Comparison of ENCODE assay signal across 23 cellular contexts in the genomic region with DNA sequence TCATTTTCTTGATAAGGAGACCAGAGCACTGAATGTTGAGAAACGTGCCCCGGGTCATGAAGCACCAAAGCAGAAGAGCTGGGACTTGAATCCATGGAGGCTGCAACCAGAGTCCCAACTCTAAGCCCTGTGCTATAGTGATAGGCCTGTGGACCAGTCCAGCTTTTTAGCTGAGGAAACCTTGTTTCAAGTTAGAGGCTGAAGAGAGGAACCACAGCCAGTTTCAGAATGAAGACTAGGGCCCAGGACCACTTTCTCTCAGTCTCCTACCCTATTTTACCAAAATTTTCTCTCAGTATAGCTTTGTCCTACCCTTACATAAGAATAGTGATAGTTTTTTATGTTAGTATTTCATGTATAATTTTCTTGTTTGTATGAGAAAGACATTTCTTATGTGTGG. TPM values are rescaled to one million over a fixed set of nuclear protein-coding genes. Genes with fewer than 3 reads are reported as not detected.
A peak's percentile ranks its signal among the peaks of the same experiment; 100 is the strongest.
DNase-seq lines count a peak whose midpoint lies in the region; ATAC-seq and TF ChIP-seq lines count a peak whose summit lies in the region.
"Had no signal": no experiment of that assay in that cellular context is flagged by ENCODE, and none has a peak within 500 bp of the region (broad histone marks: within the 10 kb centered on the region; RNA-seq: fewer than 3 reads in every experiment).

No MANE protein-coding gene starts in this region.

- no peak for TF ChIP-seq EP300 in stomach (IDR thresholded peaks at IDR 0.05)

- H2BK5ac ChIP-seq in mesenchymal stem cell (ENCODE audit: low read depth, low read length, poor library complexity, severe bottlenecking) = no peak overlapping the region

- no peaks in the 10 kb centered on the region for H3K27me3 ChIP-seq in BLaER1
- no peaks in the 10 kb centered on the region for H3K27me3 ChIP-seq in stomach
- no peaks in the 10 kb centered on the region for H3K27me3 ChIP-seq in mesenchymal stem cell (ENCODE audit: control insufficient read depth in 1 of 2, insufficient read depth in 1 of 2, low read length in 2 of 2)

- H3K23ac ChIP-seq in mesenchymal stem cell (ENCODE audit: low read length in 2 of 2) = no peak overlapping the region

- no peak overlapping the region for H2AFZ ChIP-seq in mesenchymal stem cell (ENCODE audit: low read depth, low read length)

- H2BK120ac ChIP-seq in mesenchymal stem cell (ENCODE audit: low read depth, low read length) = no peak overlapping the region

- no peak for TF ChIP-seq CTCF in stomach (IDR thresholded peaks at IDR 0.05)

- H3K4me1 ChIP-seq in BLaER1 (peaks cover 21% of the 10 kb centered on the region), stomach (peaks cover 0 to 4% (median 0%) of the 10 kb centered on the region in 4 donors), mesenchymal stem cell (ENCODE audit: control insufficient read depth, insufficient read depth, low read depth, low read length) (no peaks in the 10 kb centered on the region)
- H3K4me1 ChIP-seq: Caco-2 had no signal

- DNase-seq in NCI-H1105 treated with DMSO at 0.1 percent for 48 hours (lab: John Stamatoyannopoulos, UW) (no peak), stomach (no peak), mesenchymal stem cell (no peak), left ventricle myocardium superior (no peak)
- DNase-seq: 8988T, Caco-2, DMS53, H7, MM.1S, NCI-H1417, NCI-H2029, NCI-H2171 treated with DMSO at 0.1 percent for 48 hours, NCI-H510A, NCI-H82, T-cell, T1000 had no signal

- H4K8ac ChIP-seq in mesenchymal stem cell (ENCODE audit: low read length) = no peak overlapping the region

- no peak overlapping the region for H3K14ac ChIP-seq in mesenchymal stem cell (ENCODE audit: low read length in 2 of 2)

- 84 to 96% (median 87%) methylated on average over 2 of the region's 2 CpGs for whole genome bisulfite sequencing in stomach, 5 donors
- WGBS in mesenchymal stem cell = 95% methylated on average over 2 of the region's 2 CpGs

- no peak for TF ChIP-seq POLR2A in stomach (IDR thresholded peaks at IDR 0.05)

- no peaks in the 10 kb centered on the region for H4K20me1 ChIP-seq in BLaER1

- H3K9ac ChIP-seq in BLaER1 = no peak overlapping the region
- H3K9ac ChIP-seq in mesenchymal stem cell (ENCODE audit: low read length) = no peak overlapping the region

- intact Hi-C loops in stomach (cut with DNase I; ENCODE audit: low total_unique reads) = no loop called here
- intact Hi-C loops in left ventricle myocardium superior (cut with micrococcal nuclease) = no loop called here

- no peak overlapping the region for H3K4ac ChIP-seq in mesenchymal stem cell (ENCODE audit: low read depth in 1 of 2, low read length in 2 of 2)

- H3K4me2 ChIP-seq in BLaER1 (peak overlapping the region; percentile 26), mesenchymal stem cell (ENCODE audit: low read length, poor library complexity, severe bottlenecking) (no peak overlapping the region)

- H3K4me3 ChIP-seq in BLaER1 = no peak overlapping the region
- no peak overlapping the region for H3K4me3 ChIP-seq in stomach
- no peak overlapping the region for H3K4me3 ChIP-seq in mesenchymal stem cell (ENCODE audit: insufficient read depth in 1 of 2, low read depth in 1 of 2, low read length in 2 of 2)
- H3K4me3 ChIP-seq: SK-N-MC had no signal

- H2AK5ac ChIP-seq in mesenchymal stem cell (ENCODE audit: low read length, severe bottlenecking) = no peak overlapping the region

- ATAC-seq in GM18907 (IDR thresholded peaks at IDR 0.05; ENCODE audit: unreplicated experiment) = peak; percentile 54
- ATAC-seq in HG02571 (IDR thresholded peaks at IDR 0.05; ENCODE audit: unreplicated experiment) = peak; percentile 48
- peak; percentile 37 for ATAC-seq in HG03442 (IDR thresholded peaks at IDR 0.05; ENCODE audit: unreplicated experiment)
- no peak for ATAC-seq in left ventricle myocardium superior
- ATAC-seq: Panc1, Right ventricle myocardium inferior, T-cell had no signal

- H3K9me3 ChIP-seq in BLaER1 (no peaks in the 10 kb centered on the region), stomach (no peaks in the 10 kb centered on the region), mesenchymal stem cell (ENCODE audit: control insufficient read depth, low read length) (no peaks in the 10 kb centered on the region)
- H3K9me3 ChIP-seq: Caco-2 had no signal

- no peak overlapping the region for H2BK12ac ChIP-seq in mesenchymal stem cell (ENCODE audit: low read length in 2 of 2)

- no peaks in the 10 kb centered on the region for H3K36me3 ChIP-seq in BLaER1
- no peaks in the 10 kb centered on the region for H3K36me3 ChIP-seq in stomach
- no peaks in the 10 kb centered on the region for H3K36me3 ChIP-seq in mesenchymal stem cell (ENCODE audit: control insufficient read depth in 1 of 2, insufficient read depth in 2 of 2, low read depth in 1 of 2, low read length in 2 of 2)

- H3K27ac ChIP-seq in BLaER1 (no peak overlapping the region), stomach (no peak overlapping the region), mesenchymal stem cell (ENCODE audit: low read length, poor library complexity, severe bottlenecking) (no peak overlapping the region)
- H3K27ac ChIP-seq: SK-N-MC had no signal

- H4K91ac ChIP-seq in mesenchymal stem cell (ENCODE audit: low read length) = no peak overlapping the region

- no peak overlapping the region for H3K18ac ChIP-seq in mesenchymal stem cell (ENCODE audit: low read depth in 1 of 2, low read length in 2 of 2)

- no peaks in the 10 kb centered on the region for H3K79me1 ChIP-seq in mesenchymal stem cell (replicated peaks; ENCODE audit: low read length, poor library complexity, severe bottlenecking)

- H2BK15ac ChIP-seq in mesenchymal stem cell (ENCODE audit: low read depth, poor library complexity, severe bottlenecking) = no peak overlapping the region

RNA-seq across cellular contexts. Expression of a gene that starts 44.8 kb away (rescaled TPM):
- total RNA-seq in stomach (10 to 100 TPM in 3 of 5 donors, 1 to 10 TPM in 2; 3.8 to 55.4 (median 14.3) TPM), left ventricle myocardium superior (21.3 TPM)
- 1 to 10 TPM; 6.9 to 8.6 (median 7.1) TPM for polyA plus RNA-seq in stomach
- polyA plus RNA-seq in mesenchymal stem cell (2013, experiment 1 of 2) = 7.5 TPM
- polyA plus RNA-seq in mesenchymal stem cell (2013, experiment 2 of 2) = 7.7 TPM
